ENCODE assay signal across 22 cellular contexts in the genomic region with DNA sequence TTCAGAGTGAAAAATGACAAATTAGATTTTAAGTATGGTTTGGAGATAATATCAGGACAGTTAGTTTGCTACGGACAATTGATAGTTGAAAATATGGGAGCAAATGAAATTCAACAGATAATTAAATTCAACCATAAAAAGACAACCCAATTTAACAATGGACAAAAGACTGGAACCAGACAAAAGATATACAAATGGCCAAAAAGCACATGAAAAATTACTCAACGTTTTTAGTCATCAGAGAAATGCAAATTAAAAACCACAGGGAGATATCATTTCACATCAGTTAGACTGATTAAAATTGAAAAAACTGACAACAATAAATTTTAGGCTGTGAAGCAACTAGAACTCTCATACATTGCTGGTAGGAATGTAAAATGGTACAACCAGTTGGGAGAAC.
"Had no signal": no experiment of that assay in that cellular context is flagged by ENCODE, and none has a peak within 500 bp of the region (broad histone marks: within the 10 kb centered on the region; RNA-seq: fewer than 3 reads in every experiment).

No MANE protein-coding gene starts in this region.

- H3K9me3 ChIP-seq: heart right ventricle, neutrophil, spleen, testis, tibial nerve, upper lobe of right lung, vagina had no signal

- H3K27ac Mint-ChIP-seq: endodermal cell; naive thymus-derived CD4-positive, alpha-beta T cell; nephron progenitor cell; stimulated activated naive B cell treated with anti-CD40 and anti-IgM and Interleukin-4, amounts not matched to agents 10 μg/mL and 1 μg/mL and 100 μg/mL, for 72 hours; stimulated activated naive CD8-positive, alpha-beta T cell treated with anti-CD3 and anti-CD28 coated beads, Interleukin-15, amount 100 ng/mL, for 72 hours had no signal

- H3K36me3 ChIP-seq: neutrophil, vagina had no signal

- ATAC-seq: heart right ventricle; left lobe of liver; naive thymus-derived CD4-positive, alpha-beta T cell; sciatic nerve; stimulated activated naive B cell treated with anti-CD40 and anti-IgM and Interleukin-4, amounts not matched to agents 10 μg/mL and 1 μg/mL and 100 μg/mL, for 72 hours; stimulated activated naive CD8-positive, alpha-beta T cell treated with anti-CD3 and anti-CD28 coated beads, Interleukin-15, amount 100 ng/mL, for 72 hours; upper lobe of right lung had no signal

- H3K4me1 Mint-ChIP-seq: nephron progenitor cell had no signal

- H3K27me3 ChIP-seq: heart right ventricle, neutrophil, spleen, testis, tibial nerve, upper lobe of right lung, vagina had no signal

- H3K4me1 ChIP-seq: testis had no signal

- H3K9me3 Mint-ChIP-seq: endodermal cell; naive thymus-derived CD4-positive, alpha-beta T cell; nephron progenitor cell; stimulated activated naive B cell treated with anti-CD40 and anti-IgM and Interleukin-4, amounts not matched to agents 10 μg/mL and 1 μg/mL and 100 μg/mL, for 72 hours; stimulated activated naive CD8-positive, alpha-beta T cell treated with anti-CD3 and anti-CD28 coated beads, Interleukin-15, amount 100 ng/mL, for 72 hours had no signal

- H3K4me3 Mint-ChIP-seq: endodermal cell; naive thymus-derived CD4-positive, alpha-beta T cell; nephron progenitor cell; stimulated activated naive B cell treated with anti-CD40 and anti-IgM and Interleukin-4, amounts not matched to agents 10 μg/mL and 1 μg/mL and 100 μg/mL, for 72 hours had no signal

- DNase-seq: effector CD4-positive, alpha-beta T cell; endodermal cell; erythroblast; heart right ventricle; hypothalamus; islet precursor cell; mammary epithelial cell; naive thymus-derived CD4-positive, alpha-beta T cell; nephron progenitor cell; spleen; stimulated activated CD4-positive, alpha-beta T cell treated with anti-CD3 and anti-CD28 coated beads, Interleukin-15, amount 100 ng/mL, for 24 hours; stimulated activated CD4-positive, alpha-beta T cell treated with anti-CD3 and anti-CD28 coated beads, Interleukin-1b, Interleukin-23, amount 100 ng/mL, for 48 hours; stimulated activated CD4-positive, alpha-beta T cell treated with anti-CD3 and anti-CD28 coated beads, Interleukin-4, amount 100 ng/mL, for 24 hours; stimulated activated naive B cell treated with anti-CD40 and anti-IgM and Interleukin-4, amounts not matched to agents 10 μg/mL and 1 μg/mL and 100 μg/mL, for 72 hours; stimulated activated naive CD8-positive, alpha-beta T cell treated with anti-CD3 and anti-CD28 coated beads, Interleukin-15, amount 100 ng/mL, for 72 hours; testis; upper lobe of right lung had no signal

- H3K27ac ChIP-seq: heart right ventricle, neutrophil, spleen, testis, tibial nerve, upper lobe of right lung, vagina had no signal

- H3K27me3 Mint-ChIP-seq: naive thymus-derived CD4-positive, alpha-beta T cell; stimulated activated naive B cell treated with anti-CD40 and anti-IgM and Interleukin-4, amounts not matched to agents 10 μg/mL and 1 μg/mL and 100 μg/mL, for 72 hours; stimulated activated naive CD8-positive, alpha-beta T cell treated with anti-CD3 and anti-CD28 coated beads, Interleukin-15, amount 100 ng/mL, for 72 hours had no signal

- H3K4me3 ChIP-seq: heart right ventricle, spleen, testis, tibial nerve, upper lobe of right lung, vagina had no signal
